In genomic region chr1:114025609-114026401, GRCh38 we compare ENCODE assay signal across 1 cellular context.
TF ChIP-seq lines count a peak whose summit lies in the region.

No MANE protein-coding gene starts in this region.

TF ChIP-seq in H1, 55 proteins besides CTCF, POLR2A, EP300 and RAD21:
- TF ChIP-seq GTF2F1 (IDR thresholded peaks at IDR 0.05; ENCODE audit: borderline replicate concordance, low read depth, low read length) (no peak), HDAC6 (IDR thresholded peaks at IDR 0.05; ENCODE audit: low read depth, low read length) (no peak), RFX5 (IDR thresholded peaks at IDR 0.05; ENCODE audit: borderline replicate concordance, low read depth, low read length) (no peak), NRF1 (IDR thresholded peaks at IDR 0.05; ENCODE audit: low read depth, low read length) (no peak), RBBP5 (IDR thresholded peaks at IDR 0.05; ENCODE audit: borderline replicate concordance, low read depth, low read length) (no peak), CHD2 (IDR thresholded peaks at IDR 0.05; ENCODE audit: low read length) (no peak), TEAD4 (IDR thresholded peaks at IDR 0.05; ENCODE audit: low read depth, low read length) (no peak), RXRA (IDR thresholded peaks at IDR 0.05; ENCODE audit: insufficient read depth, low read depth, low read length) (no peak), CTBP2 (IDR thresholded peaks at IDR 0.05; ENCODE audit: borderline replicate concordance, insufficient read depth, insufficient read length, low read length) (no peak), CHD7 (IDR thresholded peaks at IDR 0.05; ENCODE audit: insufficient replicate concordance, low read length) (no peak), TAF7 (optimal IDR thresholded peaks at IDR 0.05; ENCODE audit: borderline replicate concordance, low read depth, low read length) (no peak), NANOG (IDR thresholded peaks at IDR 0.05; ENCODE audit: insufficient read depth, low read depth, low read length, poor library complexity, severe bottlenecking) (no peak), ASH2L (IDR thresholded peaks at IDR 0.05; ENCODE audit: low read length) (no peak), KDM1A (IDR thresholded peaks at IDR 0.05; ENCODE audit: borderline replicate concordance, low read length) (no peak; the same call in 1 of the 2 replicates), CREB1 (IDR thresholded peaks at IDR 0.05) (no peak), POLR2AphosphoS5 (IDR thresholded peaks at IDR 0.05; ENCODE audit: low read depth, low read length) (no peak), FOSL1 (IDR thresholded peaks at IDR 0.05; ENCODE audit: insufficient read depth, low read depth, low read length) (no peak), E2F6 (IDR thresholded peaks at IDR 0.05) (no peak), TCF12 (IDR thresholded peaks at IDR 0.05; ENCODE audit: low read depth, low read length) (no peak)
